ENCODE assay signal across 15 cellular contexts in genomic region chr2:47652041-47652713, GRCh38.
"Had no signal": no experiment of that assay in that cellular context is flagged by ENCODE, and none has a peak within 500 bp of the region (broad histone marks: within the 10 kb centered on the region; RNA-seq: fewer than 3 reads in every experiment).

No MANE protein-coding gene starts in this region.

- H3K4me3 ChIP-seq: ascending aorta, esophagus muscularis mucosa, mucosa of descending colon, smooth muscle cell, thyroid gland, uterus had no signal

- H3K27ac ChIP-seq: ascending aorta, esophagus muscularis mucosa, neutrophil, thyroid gland, uterus had no signal

- H3K9me3 Mint-ChIP-seq: activated CD8-positive, alpha-beta T cell treated with anti-CD3 and anti-CD28 coated beads for 36 hours; activated naive CD8-positive, alpha-beta T cell treated with anti-CD3 and anti-CD28 coated beads, Interleukin-2, amount 50 U/mL, for 24 hours; naive thymus-derived CD8-positive, alpha-beta T cell had no signal

- H3K9me3 ChIP-seq: ascending aorta, esophagus muscularis mucosa, mucosa of descending colon, neutrophil, thyroid gland, uterus had no signal

- H3K36me3 ChIP-seq: ascending aorta, esophagus muscularis mucosa, neutrophil, thyroid gland, uterus had no signal

- H3K27me3 ChIP-seq: ascending aorta, neutrophil, thyroid gland, uterus had no signal

- H3K4me3 Mint-ChIP-seq: activated CD8-positive, alpha-beta T cell treated with anti-CD3 and anti-CD28 coated beads for 36 hours; activated naive CD8-positive, alpha-beta T cell treated with anti-CD3 and anti-CD28 coated beads, Interleukin-2, amount 50 U/mL, for 24 hours; naive thymus-derived CD8-positive, alpha-beta T cell had no signal

- H3K27me3 Mint-ChIP-seq: activated CD8-positive, alpha-beta T cell treated with anti-CD3 and anti-CD28 coated beads for 36 hours; activated naive CD8-positive, alpha-beta T cell treated with anti-CD3 and anti-CD28 coated beads, Interleukin-2, amount 50 U/mL, for 24 hours had no signal

- DNase-seq: activated CD4-positive, alpha-beta T cell treated with anti-CD3 and anti-CD28 coated beads for 4 hours; activated CD8-positive, alpha-beta memory T cell treated with anti-CD3 and anti-CD28 coated beads, Interleukin-2, amount 50 U/mL, for 4 hours; activated CD8-positive, alpha-beta T cell treated with anti-CD3 and anti-CD28 coated beads for 36 hours; activated naive CD4-positive, alpha-beta T cell treated with Interleukin-2 at 50 U/mL for 16 hours; activated naive CD8-positive, alpha-beta T cell treated with anti-CD3 and anti-CD28 coated beads, Interleukin-2, amount 50 U/mL, for 24 hours; head of caudate nucleus; mammary epithelial cell; mucosa of descending colon; naive thymus-derived CD8-positive, alpha-beta T cell; thyroid gland; uterus had no signal

- ATAC-seq: activated CD8-positive, alpha-beta T cell treated with anti-CD3 and anti-CD28 coated beads for 36 hours; activated naive CD8-positive, alpha-beta T cell treated with anti-CD3 and anti-CD28 coated beads, Interleukin-2, amount 50 U/mL, for 24 hours; naive thymus-derived CD8-positive, alpha-beta T cell had no signal

- H3K4me1 ChIP-seq: ascending aorta, esophagus muscularis mucosa, uterus had no signal

- H3K36me3 Mint-ChIP-seq: naive thymus-derived CD8-positive, alpha-beta T cell had no signal

- H3K27ac Mint-ChIP-seq: activated CD8-positive, alpha-beta T cell treated with anti-CD3 and anti-CD28 coated beads for 36 hours; activated naive CD8-positive, alpha-beta T cell treated with anti-CD3 and anti-CD28 coated beads, Interleukin-2, amount 50 U/mL, for 24 hours; naive thymus-derived CD8-positive, alpha-beta T cell had no signal
